Comparison of ENCODE assay signal across 13 cellular contexts in genomic region chr5:138874241-138874640, GRCh38. TPM values are rescaled to one million over a fixed set of nuclear protein-coding genes. Genes with fewer than 3 reads are reported as not detected.
DNase-seq lines count a peak whose midpoint lies in the region; ATAC-seq and TF ChIP-seq lines count a peak whose summit lies in the region.
"Had no signal": no experiment of that assay in that cellular context is flagged by ENCODE, and none has a peak within 500 bp of the region (broad histone marks: within the 10 kb centered on the region; RNA-seq: fewer than 3 reads in every experiment).

No MANE protein-coding gene starts in this region.

- H3K36me3 ChIP-seq in fibroblast of lung (ENCODE audit: control insufficient read depth, insufficient read depth, low read length): no peaks in the 10 kb centered on the region
- H3K36me3 ChIP-seq in trophoblast cell (ENCODE audit: control insufficient read depth in 1 of 2, insufficient read depth in 2 of 2, low read length in 2 of 2): no peaks in the 10 kb centered on the region
- no peaks in the 10 kb centered on the region for H3K36me3 ChIP-seq in esophagus squamous epithelium

- no peak overlapping the region for H2BK12ac ChIP-seq in trophoblast cell (ENCODE audit: low read length)

- H3K9me3 ChIP-seq in fibroblast of lung (ENCODE audit: control insufficient read depth, insufficient read depth, low read depth, low read length) (no peaks in the 10 kb centered on the region), trophoblast cell (ENCODE audit: insufficient read depth, low read depth, low read length) (no peaks in the 10 kb centered on the region), esophagus squamous epithelium (no peaks in the 10 kb centered on the region)

- intact Hi-C loops in esophagus squamous epithelium (cut with DNase I): no loop called here

- no peak for ATAC-seq in HG03442 (IDR thresholded peaks at IDR 0.05; ENCODE audit: unreplicated experiment)

- H2BK5ac ChIP-seq in trophoblast cell (ENCODE audit: low read depth, low read length, poor library complexity): no peak overlapping the region

- H3K18ac ChIP-seq in trophoblast cell (ENCODE audit: low read length): peak overlapping the region; percentile 85

- DNase-seq in Daoy (ENCODE audit: low read depth) (peak; percentile 25), SK-N-DZ (ENCODE audit: low spot score) (peak; percentile 38), fibroblast of lung (ENCODE audit: low read depth in 2 of 2) (peak; percentile 40 to 52), trophoblast cell (peak; percentile 68 to 83), esophagus squamous epithelium (lab: John Stamatoyannopoulos, UW) (no peak), activated gamma-delta T cell treated with Interleukin-2 at 50 U/mL for 16 hours (no peak)
- DNase-seq in activated naive CD4-positive, alpha-beta T cell (lab: John Stamatoyannopoulos, UW): no peak
- DNase-seq: aorta had no signal

- no CpG with 5 or more reads among the region's 6 CpGs for WGBS in trophoblast cell (ENCODE audit: extremely low coverage, insufficient coverage, insufficient read length)
- WGBS in esophagus squamous epithelium, 2 donors: 25 to 66% methylated on average over 6 of the region's 6 CpGs

- H2BK120ac ChIP-seq in trophoblast cell (ENCODE audit: insufficient read depth, low read length, poor library complexity): no peak overlapping the region

- H3K4me2 ChIP-seq in fibroblast of lung (ENCODE audit: extremely low read depth, insufficient read depth, low read length) (peak overlapping the region; percentile 87), trophoblast cell (ENCODE audit: low read length) (no peak overlapping the region)
- H3K4me2 ChIP-seq: BLaER1 treated with 17β-estradiol and CSF1 and Interleukin-3, amounts not matched to agents 10 nM and 100 nM had no signal

- H4K91ac ChIP-seq in trophoblast cell (ENCODE audit: low read depth, low read length): no peak overlapping the region

- H2AK5ac ChIP-seq in trophoblast cell (ENCODE audit: low read length): no peak overlapping the region

- H3K27me3 ChIP-seq in fibroblast of lung (ENCODE audit: control insufficient read depth, insufficient read depth, low read length): no peaks in the 10 kb centered on the region
- H3K27me3 ChIP-seq in trophoblast cell (ENCODE audit: insufficient read depth, low read length): no peaks in the 10 kb centered on the region
- no peaks in the 10 kb centered on the region for H3K27me3 ChIP-seq in esophagus squamous epithelium
- H3K27me3 ChIP-seq: BLaER1 treated with 17β-estradiol and CSF1 and Interleukin-3, amounts not matched to agents 10 nM and 100 nM had no signal

- no peak for TF ChIP-seq CTCF in fibroblast of lung (conservative IDR thresholded peaks at IDR 0.05 in 1 of 2, IDR thresholded peaks at IDR 0.05 in 1 of 2; ENCODE audit: low read depth in 1 of 2, low read length in 2 of 2)
- TF ChIP-seq CTCF in esophagus squamous epithelium (IDR thresholded peaks at IDR 0.05): no peak

- no peak overlapping the region for H4K8ac ChIP-seq in trophoblast cell (ENCODE audit: low read depth, low read length)

- H4K12ac ChIP-seq in trophoblast cell (ENCODE audit: low read depth, low read length): peak overlapping the region; percentile 74

- H3K27ac ChIP-seq in fibroblast of lung (ENCODE audit: insufficient read depth, low read length) (no peak overlapping the region), trophoblast cell (ENCODE audit: low read depth, low read length) (no peak overlapping the region), esophagus squamous epithelium (no peak overlapping the region)
- H3K27ac ChIP-seq: BLaER1 treated with 17β-estradiol and CSF1 and Interleukin-3, amounts not matched to agents 10 nM and 100 nM; epithelial cell of prostate; HL-60 had no signal

- H3K79me2 ChIP-seq in fibroblast of lung (ENCODE audit: control insufficient read depth, insufficient read depth, low read length): peaks cover 44% of the 10 kb centered on the region
- peaks cover 10% of the 10 kb centered on the region for H3K79me2 ChIP-seq in trophoblast cell (ENCODE audit: control insufficient read depth, insufficient read depth, low read length, poor library complexity)

- H4K20me1 ChIP-seq in fibroblast of lung (ENCODE audit: control insufficient read depth, extremely low read depth, insufficient read depth, low read length): no peaks in the 10 kb centered on the region

- no peak overlapping the region for H3K9ac ChIP-seq in fibroblast of lung (ENCODE audit: insufficient read depth, low read length)
- no peak overlapping the region for H3K9ac ChIP-seq in trophoblast cell (ENCODE audit: low read length)
- H3K9ac ChIP-seq: BLaER1 treated with 17β-estradiol and CSF1 and Interleukin-3, amounts not matched to agents 10 nM and 100 nM had no signal

- peaks cover 3% of the 10 kb centered on the region for H3K79me1 ChIP-seq in trophoblast cell (ENCODE audit: low read length)

- no peak overlapping the region for H3K4ac ChIP-seq in trophoblast cell (ENCODE audit: low read depth, low read length)

- H3K14ac ChIP-seq in trophoblast cell (ENCODE audit: low read length): no peak overlapping the region

- H3K4me3 ChIP-seq in fibroblast of lung (replicated peaks in 1 of 4; ENCODE audit: control extremely low read depth in 1 of 4, insufficient read depth in 1 of 4, low read depth in 3 of 4, low read length in 4 of 4) (peak overlapping the region; percentile 4 to 68 (median 48)), trophoblast cell (ENCODE audit: low read depth, low read length) (no peak overlapping the region), esophagus squamous epithelium (peak overlapping the region in 1 of 4 donors; percentile 16)
- H3K4me3 ChIP-seq: BLaER1 treated with 17β-estradiol and CSF1 and Interleukin-3, amounts not matched to agents 10 nM and 100 nM had no signal

- no peaks in the 10 kb centered on the region for H3K4me1 ChIP-seq in fibroblast of lung (ENCODE audit: control insufficient read depth, extremely low read depth, insufficient read depth, low read length)
- peaks cover 4 to 5% of the 10 kb centered on the region in 2 experiments for H3K4me1 ChIP-seq in trophoblast cell (ENCODE audit: control insufficient read depth in 1 of 2, insufficient read depth in 2 of 2, low read length in 2 of 2)
- peaks cover 22 to 88% (median 44%) of the 10 kb centered on the region in 3 donors for H3K4me1 ChIP-seq in esophagus squamous epithelium

- TF ChIP-seq POLR2A in esophagus squamous epithelium (IDR thresholded peaks at IDR 0.05): no peak

- no peak overlapping the region for H3K23ac ChIP-seq in trophoblast cell (ENCODE audit: low read length)

- no peak overlapping the region for H2AFZ ChIP-seq in fibroblast of lung (ENCODE audit: low read length)
- H2AFZ ChIP-seq in trophoblast cell (ENCODE audit: insufficient read depth, low read length, poor library complexity): no peak overlapping the region

RNA-seq across cellular contexts. Expression of gene LRRTM2, which starts 0.9 kb away (rescaled TPM):
- total RNA-seq in Daoy (2014; rRNA removed; shearing (Covaris generic)): 0.51 and 2.2 TPM in 2 replicates
- 2.4 and 5.7 TPM in 2 replicates for polyA plus RNA-seq in SK-N-DZ (2014; cell fraction: cytosol; rRNA removed)
- polyA plus RNA-seq in SK-N-DZ (2014; cell fraction: nucleus; rRNA removed): 2.6 and 2.9 TPM in 2 replicates
- total RNA-seq in fibroblast of lung (1.0 and 1.3 TPM in 2 replicates), esophagus squamous epithelium (1 to 10 TPM in 1 of 4 donors, under 1 TPM in 2, not detected in 1; 0.04 to 3.1 (median 0.19) TPM)
- polyA plus RNA-seq in fibroblast of lung: 0.33 and 1.8 TPM in 2 replicates
- 0.30 and 1.0 TPM in 2 replicates for polyA plus RNA-seq in fibroblast of lung (2012)
- 0.51 and 0.93 TPM in 2 replicates for polyA minus RNA-seq in fibroblast of lung (ENCODE audit: low replicate concordance)
- not detected in 2 replicates for polyA plus RNA-seq in trophoblast cell (2013)
- total RNA-seq: M059J had no signal

Comparison
In these comparisons a context has a peak if more than half of its experiments do, and no peak if none do; other contexts are left out.
1. DNase-seq: peak in Daoy (single experiment), SK-N-DZ (single experiment), fibroblast of lung (2 of 2) and trophoblast cell (2 of 2); none in esophagus squamous epithelium (single experiment), activated naive CD4-positive, alpha-beta T cell (0 of 4) and activated gamma-delta T cell treated with Interleukin-2 at 50 U/mL for 16 hours (single experiment).